19 cellular contexts compared by ENCODE assay signal in the genomic region with DNA sequence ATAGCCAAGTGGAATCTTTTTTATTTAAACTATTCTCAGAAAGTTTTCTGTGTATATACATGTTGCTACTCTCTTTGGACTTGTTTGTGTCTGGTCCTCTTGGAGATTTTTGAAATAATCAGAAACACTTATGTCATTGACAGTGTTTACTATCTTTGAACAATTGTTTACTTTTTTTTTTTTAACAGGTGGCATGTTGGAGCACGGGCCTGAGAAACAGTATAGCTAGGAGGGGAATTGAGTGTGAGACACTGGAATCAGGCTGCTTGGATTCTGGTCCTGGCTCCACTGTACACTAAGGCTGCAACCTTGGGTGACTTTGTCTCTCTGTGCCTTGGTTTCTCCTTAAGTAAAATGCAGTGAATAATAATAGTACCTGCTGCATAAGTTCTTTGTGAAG.
"Had no signal": no experiment of that assay in that cellular context is flagged by ENCODE, and none has a peak within 500 bp of the region (broad histone marks: within the 10 kb centered on the region; RNA-seq: fewer than 3 reads in every experiment).

No MANE protein-coding gene starts in this region.

- ATAC-seq: activated CD4-positive, CD25-positive, alpha-beta regulatory T cell treated with anti-CD3 and anti-CD28 coated beads, Interleukin-2, amount 50 U/mL, for 24 hours; activated CD8-positive, alpha-beta T cell treated with anti-CD3 and anti-CD28 coated beads, Interleukin-2, amount 10 ng/mL, durations not matched to agents 7 days and 5 days; PC-3 had no signal

- H3K27me3 ChIP-seq: breast epithelium had no signal

- DNase-seq: activated CD4-positive, alpha-beta T cell treated with anti-CD3 and anti-CD28 coated beads for 48 hours; activated CD4-positive, alpha-beta T cell treated with anti-CD3 and anti-CD28 coated beads, Interleukin-2, amount 50 U/mL, for 4 hours; activated CD8-positive, alpha-beta T cell treated with anti-CD3 and anti-CD28 coated beads, Interleukin-2, amount 10 ng/mL, durations not matched to agents 7 days and 5 days; activated effector memory CD4-positive, alpha-beta T cell treated with Interleukin-2 at 50 U/mL for 16 hours; activated naive CD4-positive, alpha-beta T cell; activated T-cell treated with anti-CD3 and anti-CD28 coated beads, Interleukin-2, amount 50 U/mL, for 24 hours; aorta; caudate nucleus; KG1; NCI-H1092; NCI-H1436; NCI-H1694 treated with DMSO at 0.1 percent for 48 hours; NCI-H446; NCI-H526; PC-3; SHP77 had no signal

- H3K4me1 ChIP-seq: breast epithelium had no signal

- H3K27ac ChIP-seq: breast epithelium, coronary artery had no signal

- H3K36me3 ChIP-seq: breast epithelium had no signal

- H3K4me3 ChIP-seq: breast epithelium, coronary artery had no signal
